In genomic region chr17:61478026-61478789, GRCh38 we compare ENCODE assay signal across 17 cellular contexts. TPM values are rescaled to one million over a fixed set of nuclear protein-coding genes. Genes with fewer than 3 reads are reported as not detected.
DNase-seq lines count a peak whose midpoint lies in the region; ATAC-seq, FAIRE-seq and TF ChIP-seq lines count a peak whose summit lies in the region.
"Had no signal": no experiment of that assay in that cellular context is flagged by ENCODE, and none has a peak within 500 bp of the region (broad histone marks: within the 10 kb centered on the region; RNA-seq: fewer than 3 reads in every experiment).

No MANE protein-coding gene starts in this region.

- in situ Hi-C loops in K562 (cut with MboI): no loop called here

- intact Hi-C loops in K562 (cut with micrococcal nuclease): no loop called here

- H3K4me3 Mint-ChIP-seq in HFFc6: no peak overlapping the region
- H3K4me3 Mint-ChIP-seq: CD14-positive monocyte had no signal

- DNase-seq in activated CD4-positive, CD25-positive, alpha-beta regulatory T cell treated with anti-CD3 and anti-CD28 coated beads, Interleukin-2, amount 50 U/mL, for 72 hours: peak; percentile 12
- no peak for DNase-seq in activated CD4-positive, CD25-positive, alpha-beta regulatory T cell (lab: John Stamatoyannopoulos, UW)
- DNase-seq in K562 (ENCODE audit: extremely low read depth in 1 of 4, low spot score in 3 of 4) (no peak), myocyte (ENCODE audit: low read depth) (peak; percentile 33), HFFc6 (no peak), NCI-H526 treated with DMSO at 0.1 percent for 48 hours (lab: John Stamatoyannopoulos, UW) (no peak)
- DNase-seq in activated naive CD4-positive, alpha-beta T cell treated with anti-CD3 and anti-CD28 coated beads, Interleukin-2, amount 50 U/mL, for 16 hours: no peak
- DNase-seq: DMS79; NCI-H1092 treated with DMSO at 0.1 percent for 48 hours; NCI-H2081 treated with DMSO at 0.1 percent for 48 hours; NCI-H446 treated with DMSO at 0.1 percent for 48 hours; NK-92 treated with Interleukin-12 subunit alpha and Interleukin-12 subunit beta, amount 100 ng/mL, for 24 hours; Right ventricle myocardium superior had no signal

- H3K79me2 ChIP-seq in K562 (ENCODE audit: control insufficient read depth, insufficient read depth, low read length): no peaks in the 10 kb centered on the region

- BruUV-seq in K562 (replicated peaks; lab: Mats Ljungman, UMichigan): no TSS peak

- H3K27me3 Mint-ChIP-seq in HFFc6 (ENCODE audit: insufficient read depth): peaks cover 1% of the 10 kb centered on the region; the same call in 1 of the 2 replicates

- FAIRE-seq in K562 (lab: Jason Lieb, UNC): no peak
- FAIRE-seq: H54 had no signal

- no peak overlapping the region for H2AFZ ChIP-seq in K562 (ENCODE audit: low read depth, low read length)

- H3K4me3 ChIP-seq in K562: no peak overlapping the region

- H3K36me3 ChIP-seq in K562 (ENCODE audit: control insufficient read depth, insufficient read depth, low read length): no peaks in the 10 kb centered on the region

- H3K27me3 ChIP-seq in K562 (ENCODE audit: control insufficient read depth in 2 of 2, insufficient read depth in 2 of 2, low read length in 2 of 2): peaks cover 29 to 91% of the 10 kb centered on the region in 2 experiments; a peak in 4 of 5 replicates

- H3K27ac Mint-ChIP-seq in HFFc6: no peak overlapping the region
- H3K27ac Mint-ChIP-seq: CD14-positive monocyte had no signal

- H3K4me2 ChIP-seq in K562 (ENCODE audit: insufficient read depth, low read length): no peak overlapping the region

- H3K4me1 Mint-ChIP-seq in HFFc6 (ENCODE audit: low read depth): peaks cover 25% of the 10 kb centered on the region
- H3K4me1 Mint-ChIP-seq: CD14-positive monocyte had no signal

- CTCF ChIA-PET in K562 (lab: Yijun Ruan, JAX; ENCODE audit: low intra/inter-chr PET ratio): no interaction called here

- no peaks in the 10 kb centered on the region for H3K9me3 ChIP-seq in K562 (replicated peaks; ENCODE audit: control insufficient read depth, insufficient read depth, low read depth, low read length)

- peaks cover 0 to 6% of the 10 kb centered on the region in 2 experiments; a peak in 2 of 5 replicates for H3K4me1 ChIP-seq in K562 (replicated peaks in 1 of 2; ENCODE audit: control insufficient read depth in 2 of 2, insufficient read depth in 2 of 2, low read length in 2 of 2)

- TF ChIP-seq CTCF in K562 (IDR thresholded peaks at IDR 0.05 in 2 of 3, conservative IDR thresholded peaks at IDR 0.05 in 1 of 3; ENCODE audit: insufficient read depth in 2 of 3, low read depth in 1 of 3, low read length in 3 of 3) (no peak), HFFc6 (IDR thresholded peaks at IDR 0.05) (no peak)

- TF ChIP-seq EP300 in K562 (IDR thresholded peaks at IDR 0.05; ENCODE audit: low read length): no peak

- POLR2A ChIA-PET in K562 (lab: Yijun Ruan, JAX): interaction anchor here (0.6 to 1.1 kb wide), 4 partner anchors 10 to 40 kb away, joined by 3 to 6 read pairs (median 4); no protein-coding TSS in a partner anchor

- TF ChIP-seq POLR2A in K562 (conservative IDR thresholded peaks at IDR 0.05): no peak

- H3K9ac ChIP-seq in K562 (ENCODE audit: insufficient read depth in 1 of 2, low read depth in 2 of 2, low read length in 2 of 2): no peak overlapping the region

- no peak overlapping the region for H3K27ac ChIP-seq in K562 (ENCODE audit: extremely low read depth, low read depth, low read length)
- H3K27ac ChIP-seq: 22Rv1 had no signal

- peaks cover 2% of the 10 kb centered on the region for H3K9me1 ChIP-seq in K562 (ENCODE audit: control insufficient read depth, insufficient read depth, low read length)

- WGBS in K562 (ENCODE audit: insufficient coverage, low coverage, missing lambda C conversion rate): 13% methylated on average over 8 of the region's 9 CpGs

- H3K9me3 Mint-ChIP-seq in HFFc6: no peaks in the 10 kb centered on the region

- TF ChIP-seq RAD21 in K562 (CRISPR knock-in tag; conservative IDR thresholded peaks at IDR 0.05 in 1 of 2, IDR thresholded peaks at IDR 0.05 in 1 of 2): no peak

- H3K36me3 Mint-ChIP-seq in HFFc6 (ENCODE audit: low read depth): no peaks in the 10 kb centered on the region
- H3K36me3 Mint-ChIP-seq: CD14-positive monocyte had no signal

- 0 out of 2 replicates have a peak, but pooled peaks cover 12% of the 10 kb centered on the region for H4K20me1 ChIP-seq in K562 (replicated peaks; ENCODE audit: control insufficient read depth, insufficient read depth, low read length)

- ATAC-seq in K562 (no peak; the same call in 2 of the 3 replicates), GM19324 (IDR thresholded peaks at IDR 0.05; ENCODE audit: low FRiP score, unreplicated experiment) (no peak)

TF ChIP-seq in K562, 482 proteins besides CTCF, POLR2A, EP300 and RAD21 (continues in another document):
- TF ChIP-seq DEAF1 (CRISPR knock-in tag; IDR thresholded peaks at IDR 0.05) (no peak), PCBP1 (IDR thresholded peaks at IDR 0.05; ENCODE audit: low read depth, low read length, poor library complexity, severe bottlenecking) (no peak), TCF7L2 (IDR thresholded peaks at IDR 0.05; ENCODE audit: low read depth, low read length) (no peak), MBD2 (IDR thresholded peaks at IDR 0.05; ENCODE audit: borderline replicate concordance, low read depth) (no peak), BCLAF1 (IDR thresholded peaks at IDR 0.05; ENCODE audit: borderline replicate concordance in 1 of 2, control insufficient read depth in 1 of 2, low read depth in 2 of 2, low read length in 1 of 2) (peak in 1 of 2 experiments; percentile 53; a peak in 1 of 4 replicates), PTTG1 (tag; IDR thresholded peaks at IDR 0.05; ENCODE audit: low read depth) (no peak), ZBTB7A (IDR thresholded peaks at IDR 0.05; ENCODE audit: borderline replicate concordance, control insufficient read depth, low read depth, low read length) (no peak)

RNA-seq across cellular contexts. Expression of gene TBX4, which starts 26.0 kb away (rescaled TPM):
- not detected in 2 replicates for total RNA-seq in K562 (2011; cell fraction: chromatin; rRNA removed; ENCODE audit: low replicate concordance)
- not detected in 2 replicates for total RNA-seq in K562 (2011; cell fraction: nucleolus; rRNA removed)
- total RNA-seq in K562 (2011; cell fraction: nucleoplasm; rRNA removed): not detected in 2 replicates
- not detected in 2 replicates for total RNA-seq in K562 (2014; rRNA removed)
- total RNA-seq in K562 (2014; rRNA removed; fragmentation: Illumina TruSeq; extraction: Trizol): not detected in 2 replicates
- not detected in 2 replicates for total RNA-seq in K562 (2015; rRNA removed; fragmentation: Illumina TruSeq; extraction: Trizol)
- total RNA-seq in K562 (2021): not detected in 2 replicates
- not detected in 2 replicates for polyA plus RNA-seq in K562 (2011; rRNA removed)
- not detected in 2 replicates for polyA plus RNA-seq in K562 (2011; cell fraction: cytosol; rRNA removed)
- polyA plus RNA-seq in K562 (2011; cell fraction: nucleus; rRNA removed): not detected in 2 replicates
- polyA plus RNA-seq in K562 (2012): 0.06 TPM in 1 of 2 replicates, not detected in the other
- not detected in 2 replicates for polyA plus RNA-seq in K562 (2014; fragmentation: Illumina TruSeq; extraction: Trizol)
- not detected for polyA plus RNA-seq in K562 (2014; fragmentation: Nextera tagmentation; extraction: Ambion mirVana)
- not detected in 2 replicates for polyA plus RNA-seq in K562 (2014; rRNA removed)
- not detected in 2 replicates for polyA minus RNA-seq in K562 (2011; rRNA and poly(A)+ RNA removed)
- not detected in 2 replicates for polyA minus RNA-seq in K562 (2011; cell fraction: cytosol; rRNA and poly(A)+ RNA removed)
- polyA minus RNA-seq in K562 (2011; cell fraction: nucleus; rRNA and poly(A)+ RNA removed): not detected in 2 replicates
- total RNA-seq in myocyte: 0.35 and 0.78 TPM in 2 replicates
- polyA plus RNA-seq in myocyte (2012): 0.04 TPM
- under 1 TPM in 3 of 6 experiments, not detected in 3; 0.11 to 0.26 (median 0.18) TPM for total RNA-seq in HFFc6 (2021; fragmentation: NEBNext Ultra II Directional; extraction: Animal tissue kit (Norgen Biotek cat#: 25700))
- total RNA-seq: Right ventricle myocardium superior had no signal
- polyA plus RNA-seq: CD14-positive monocyte had no signal

Comparison
In these comparisons a context has a peak if more than half of its experiments do, and no peak if none do; other contexts are left out.
1. DNase-seq: peak in activated CD4-positive, CD25-positive, alpha-beta regulatory T cell treated with anti-CD3 and anti-CD28 coated beads, Interleukin-2, amount 50 U/mL, for 72 hours (single experiment) and myocyte (single experiment); none in activated CD4-positive, CD25-positive, alpha-beta regulatory T cell (0 of 4), K562 (0 of 4), HFFc6 (single experiment), activated naive CD4-positive, alpha-beta T cell treated with anti-CD3 and anti-CD28 coated beads, Interleukin-2, amount 50 U/mL, for 16 hours (single experiment) and NCI-H526 treated with DMSO at 0.1 percent for 48 hours (single experiment).